In the genomic region with DNA sequence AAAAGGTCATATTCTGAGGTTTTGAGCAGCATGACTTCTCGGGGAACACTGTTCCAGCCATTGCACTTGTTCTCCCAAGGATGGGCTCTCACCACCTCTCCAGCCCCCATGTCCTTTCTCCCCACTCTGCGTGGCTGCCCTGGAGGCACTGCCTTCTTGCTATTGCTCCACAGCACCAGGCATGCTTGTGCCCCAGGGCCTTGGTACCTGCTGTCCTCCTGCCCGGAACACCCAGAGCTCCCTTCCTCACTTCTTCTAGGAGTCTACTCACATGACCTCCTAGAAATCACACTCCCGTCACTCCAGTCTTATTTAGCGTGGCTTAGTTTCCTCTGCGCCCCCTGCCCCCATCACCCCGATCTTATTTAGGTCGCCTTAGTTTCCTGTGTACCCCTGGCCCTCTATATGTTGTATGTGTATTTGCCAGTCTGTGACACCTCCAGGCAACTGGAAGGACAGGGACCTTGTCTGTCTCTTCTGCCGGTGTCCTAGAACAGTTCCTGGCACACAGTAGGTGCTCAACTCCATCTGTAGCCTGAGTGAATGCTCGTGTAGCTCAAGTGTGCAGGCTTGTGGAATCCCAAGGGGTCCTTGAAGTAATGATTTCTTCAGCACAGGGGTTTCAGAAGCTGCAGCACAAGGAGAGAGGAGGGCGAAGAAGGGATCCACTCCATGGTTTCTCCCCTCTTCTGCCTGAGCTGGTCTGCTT, we compare ENCODE assay signal across 15 cellular contexts.
DNase-seq lines count a peak whose midpoint lies in the region; ATAC-seq and TF ChIP-seq lines count a peak whose summit lies in the region.
"Had no signal": no experiment of that assay in that cellular context is flagged by ENCODE, and none has a peak within 500 bp of the region (broad histone marks: within the 10 kb centered on the region; RNA-seq: fewer than 3 reads in every experiment).

No MANE protein-coding gene starts in this region.

- TF ChIP-seq CTCF in heart right ventricle (IDR thresholded peaks at IDR 0.05) (no peak), coronary artery (IDR thresholded peaks at IDR 0.05) (no peak), parathyroid adenoma (IDR thresholded peaks at IDR 0.05) (no peak)

- no peak for DNase-seq in heart right ventricle
- no peak for DNase-seq in Right ventricle myocardium inferior (ENCODE audit: missing footprints)
- no peak for DNase-seq in coronary artery (ENCODE audit: low spot score)
- DNase-seq in NCI-H524 (lab: John Stamatoyannopoulos, UW) = no peak
- no peak for DNase-seq in NCI-H1048 (lab: John Stamatoyannopoulos, UW)
- no peak for DNase-seq in dedifferentiated amniotic fluid mesenchymal stem cell (ENCODE audit: extremely low spot score)
- DNase-seq: ACHN, dermis blood vessel endothelial cell, left colon, MM.1S, NCI-H2029, NCI-H524 treated with DMSO at 0.1 percent for 48 hours had no signal

- H3K27ac ChIP-seq in heart right ventricle (peak overlapping the region in 7 of 10 donors; percentile 72 to 84 (median 75)), coronary artery (peak overlapping the region; percentile 38 to 78), parathyroid adenoma (peak overlapping the region; percentile 5), urinary bladder (ENCODE audit: low read depth) (peak overlapping the region; percentile 3)

- peaks cover 0 to 3% (median 0%) of the 10 kb centered on the region in 11 donors for H3K9me3 ChIP-seq in heart right ventricle
- no peaks in the 10 kb centered on the region for H3K9me3 ChIP-seq in parathyroid adenoma (ENCODE audit: control insufficient read depth, low read length)

- ATAC-seq in heart right ventricle (no peak), Right ventricle myocardium inferior (no peak)
- ATAC-seq: HCT116 had no signal

- H3K4me2 ChIP-seq in parathyroid adenoma (ENCODE audit: low read length) = no peak overlapping the region

- intact Hi-C loops in heart right ventricle (cut with DNase I) (no loop called here), Right ventricle myocardium inferior (cut with DNase I) (no loop called here)

- WGBS in heart right ventricle, 2 donors = 91 to 95% methylated on average over 11 of the region's 11 CpGs
- 92% methylated on average over 11 of the region's 11 CpGs for WGBS in urinary bladder

- H3K27me3 ChIP-seq in heart right ventricle (no peaks in the 10 kb centered on the region), parathyroid adenoma (ENCODE audit: control insufficient read depth, insufficient read depth, low read length) (no peaks in the 10 kb centered on the region)

- H3K9ac ChIP-seq in parathyroid adenoma = no peak overlapping the region

- H3K4me3 ChIP-seq in heart right ventricle (no peak overlapping the region), coronary artery (no peak overlapping the region), parathyroid adenoma (ENCODE audit: low read depth, low read length) (no peak overlapping the region), urinary bladder (ENCODE audit: low read depth, low read length) (no peak overlapping the region)

- peaks cover 17 to 56% (median 31%) of the 10 kb centered on the region in 9 donors for H3K4me1 ChIP-seq in heart right ventricle
- no peaks in the 10 kb centered on the region for H3K4me1 ChIP-seq in parathyroid adenoma
- no peaks in the 10 kb centered on the region for H3K4me1 ChIP-seq in urinary bladder (ENCODE audit: insufficient read depth)

- no peaks in the 10 kb centered on the region for H3K36me3 ChIP-seq in heart right ventricle
- no peaks in the 10 kb centered on the region for H3K36me3 ChIP-seq in parathyroid adenoma (ENCODE audit: control insufficient read depth, insufficient read depth, low read length)
- no peaks in the 10 kb centered on the region for H3K36me3 ChIP-seq in urinary bladder (ENCODE audit: insufficient read depth)

- H2AFZ ChIP-seq in parathyroid adenoma = no peak overlapping the region

- H3K79me2 ChIP-seq in parathyroid adenoma = peaks cover 18% of the 10 kb centered on the region

Comparison
In these comparisons a context has a peak if more than half of its experiments do, and no peak if none do; other contexts are left out.
1. H3K27ac ChIP-seq: peak in every context shown above with its lines; median percentile 75 in heart right ventricle; 58 in coronary artery; 5 in parathyroid adenoma; 3 in urinary bladder.